Comparison of ENCODE assay signal across 8 cellular contexts in genomic region chr5:16934669-16935068, GRCh38. TPM values are rescaled to one million over a fixed set of nuclear protein-coding genes. Genes with fewer than 3 reads are reported as not detected.
A peak's percentile ranks its signal among the peaks of the same experiment; 100 is the strongest.
DNase-seq lines count a peak whose midpoint lies in the region; ATAC-seq and TF ChIP-seq lines count a peak whose summit lies in the region.

No MANE protein-coding gene starts in this region.

- 2 to 5% methylated on average over 4 of the region's 4 CpGs for WGBS in tibial nerve, 2 donors

- ATAC-seq in HG02970 (IDR thresholded peaks at IDR 0.05; ENCODE audit: low FRiP score, unreplicated experiment) = no peak
- ATAC-seq in HG03097 (IDR thresholded peaks at IDR 0.05; ENCODE audit: low FRiP score, unreplicated experiment) = no peak

- H3K27ac ChIP-seq in tibial nerve = no peak overlapping the region

- H3K4me3 ChIP-seq in kidney epithelial cell (ENCODE audit: low read depth, low read length) (peak overlapping the region; percentile 94), tibial nerve (peak overlapping the region; percentile 65 to 84 (median 70))

- H3K4me3 Mint-ChIP-seq in activated T-cell treated with anti-CD3 and anti-CD28 coated beads, Interleukin-2, amount 50 U/mL, for 24 hours = peak overlapping the region; percentile 50
- peak overlapping the region; percentile 10 for H3K4me3 Mint-ChIP-seq in activated naive CD8-positive, alpha-beta T cell treated with anti-CD3 and anti-CD28 coated beads for 36 hours

- H3K36me3 Mint-ChIP-seq in activated T-cell treated with anti-CD3 and anti-CD28 coated beads, Interleukin-2, amount 50 U/mL, for 24 hours (ENCODE audit: low read depth) = no peaks in the 10 kb centered on the region
- H3K36me3 Mint-ChIP-seq in activated naive CD8-positive, alpha-beta T cell treated with anti-CD3 and anti-CD28 coated beads for 36 hours = peaks cover 1% of the 10 kb centered on the region

- H3K36me3 ChIP-seq in kidney epithelial cell (ENCODE audit: control insufficient read depth, insufficient read depth, low read length) = no peaks in the 10 kb centered on the region
- H3K36me3 ChIP-seq in tibial nerve = no peaks in the 10 kb centered on the region

- H3K27me3 ChIP-seq in kidney epithelial cell (ENCODE audit: control insufficient read depth, insufficient read depth, low read length) = no peaks in the 10 kb centered on the region
- H3K27me3 ChIP-seq in tibial nerve = no peaks in the 10 kb centered on the region

- no peak overlapping the region for H3K27ac Mint-ChIP-seq in activated T-cell treated with anti-CD3 and anti-CD28 coated beads, Interleukin-2, amount 50 U/mL, for 24 hours
- no peak overlapping the region for H3K27ac Mint-ChIP-seq in activated naive CD8-positive, alpha-beta T cell treated with anti-CD3 and anti-CD28 coated beads for 36 hours

- TF ChIP-seq CTCF in kidney epithelial cell (IDR thresholded peaks at IDR 0.05; ENCODE audit: insufficient read depth, low read length, poor library complexity, severe bottlenecking) (no peak), tibial nerve (IDR thresholded peaks at IDR 0.05) (no peak)

- H3K9me3 ChIP-seq in tibial nerve = no peaks in the 10 kb centered on the region

- TF ChIP-seq POLR2A in tibial nerve (IDR thresholded peaks at IDR 0.05) = no peak

- peaks cover 0 to 29% (median 2%) of the 10 kb centered on the region in 4 donors for H3K4me1 ChIP-seq in tibial nerve

- TF ChIP-seq EP300 in tibial nerve (IDR thresholded peaks at IDR 0.05) = no peak

- peaks cover 85% of the 10 kb centered on the region for H3K27me3 Mint-ChIP-seq in activated T-cell treated with anti-CD3 and anti-CD28 coated beads, Interleukin-2, amount 50 U/mL, for 24 hours
- peaks cover 90% of the 10 kb centered on the region for H3K27me3 Mint-ChIP-seq in activated naive CD8-positive, alpha-beta T cell treated with anti-CD3 and anti-CD28 coated beads for 36 hours

- no peaks in the 10 kb centered on the region for H3K9me3 Mint-ChIP-seq in activated T-cell treated with anti-CD3 and anti-CD28 coated beads, Interleukin-2, amount 50 U/mL, for 24 hours
- no peaks in the 10 kb centered on the region for H3K9me3 Mint-ChIP-seq in activated naive CD8-positive, alpha-beta T cell treated with anti-CD3 and anti-CD28 coated beads for 36 hours

- peaks cover 26% of the 10 kb centered on the region for H3K4me1 Mint-ChIP-seq in activated T-cell treated with anti-CD3 and anti-CD28 coated beads, Interleukin-2, amount 50 U/mL, for 24 hours (ENCODE audit: low read depth)
- peaks cover 19% of the 10 kb centered on the region for H3K4me1 Mint-ChIP-seq in activated naive CD8-positive, alpha-beta T cell treated with anti-CD3 and anti-CD28 coated beads for 36 hours

- DNase-seq in activated T-cell treated with anti-CD3 and anti-CD28 coated beads, Interleukin-2, amount 50 U/mL, for 24 hours = no peak
- no peak for DNase-seq in activated T-cell treated with anti-CD3 and anti-CD28 coated beads, Interleukin-2, amount 50 U/mL, for 48 hours
- no peak for DNase-seq in activated naive CD8-positive, alpha-beta T cell treated with anti-CD3 and anti-CD28 coated beads for 36 hours
- DNase-seq in kidney epithelial cell (ENCODE audit: low read depth) = no peak
- no peak for DNase-seq in tibial nerve (ENCODE audit: low spot score in 2 of 2)
- DNase-seq in anterior cingulate cortex (lab: John Stamatoyannopoulos, UW) = no peak

RNA-seq across cellular contexts. Expression of gene MYO10, which starts 1.4 kb away (rescaled TPM):
- total RNA-seq in activated naive CD8-positive, alpha-beta T cell treated with anti-CD3 and anti-CD28 coated beads for 36 hours = under 1 TPM in 1 of 2 experiments, not detected in 1; 0.30 TPM
- total RNA-seq in kidney epithelial cell (70.0 and 80.3 TPM in 2 replicates), tibial nerve (10 to 100 TPM; 30.6 to 55.9 (median 38.2) TPM)

Comparison
In these comparisons a context has a peak if more than half of its experiments do, and no peak if none do; other contexts are left out.
1. RNA of gene MYO10, which starts 1.4 kb away (total RNA-seq): 70.0 to 80.3 TPM in kidney epithelial cell and 30.6 to 55.9 TPM in tibial nerve; 0.30 TPM in activated naive CD8-positive, alpha-beta T cell treated with anti-CD3 and anti-CD28 coated beads for 36 hours; every median in the first group is over 10 times any median in the second.